In genomic region chr16:29714396-29714795, GRCh38 we compare ENCODE assay signal across 16 cellular contexts. TPM values are rescaled to one million over a fixed set of nuclear protein-coding genes. Genes with fewer than 3 reads are reported as not detected.
DNase-seq lines count a peak whose midpoint lies in the region; ATAC-seq and TF ChIP-seq lines count a peak whose summit lies in the region.
"Had no signal": no experiment of that assay in that cellular context is flagged by ENCODE, and none has a peak within 500 bp of the region (broad histone marks: within the 10 kb centered on the region; RNA-seq: fewer than 3 reads in every experiment).

No MANE protein-coding gene starts in this region.

- peak; percentile 25 to 42 for ATAC-seq in activated naive CD4-positive, alpha-beta T cell treated with anti-CD3 and anti-CD28 coated beads, Interleukin-2, amount 50 U/mL, for 72 hours
- ATAC-seq: A549 had no signal

- H3K27ac ChIP-seq in OCI-LY3 (ENCODE audit: low read length) (no peak overlapping the region), iPS-20b (ENCODE audit: low read length) (no peak overlapping the region), sigmoid colon (no peak overlapping the region), adrenal gland (no peak overlapping the region)
- H3K27ac ChIP-seq: A549, C4-2B had no signal

- H2AFZ ChIP-seq in Loucy (ENCODE audit: low read length) (peak overlapping the region; percentile 68), OCI-LY3 (ENCODE audit: low read depth, low read length) (no peak overlapping the region)

- CTCF ChIA-PET in activated naive CD4-positive, alpha-beta T cell treated with anti-CD3 and anti-CD28 coated beads, Interleukin-2, amount 10 ng/mL, durations not matched to agents 7 days and 5 days (lab: Charles Lee), result interaction anchor here (1.5 to 5.4 kb wide), 2 partner anchors 13 to 71 kb away, joined by 4 to 24 read pairs; no protein-coding TSS in a partner anchor

- H3K4me3 ChIP-seq in Loucy (ENCODE audit: low read length, poor library complexity, severe bottlenecking) (no peak overlapping the region), OCI-LY3 (ENCODE audit: low read length) (no peak overlapping the region), iPS-20b (ENCODE audit: low read length) (peak overlapping the region; percentile 30; the same call in 1 of the 2 replicates), sigmoid colon (no peak overlapping the region), adrenal gland (no peak overlapping the region)
- H3K4me3 ChIP-seq: A549 had no signal

- H3K4me3 Mint-ChIP-seq in activated naive CD4-positive, alpha-beta T cell treated with anti-CD3 and anti-CD28 coated beads, Interleukin-2, amount 10 ng/mL, durations not matched to agents 7 days and 5 days, result no peak overlapping the region
- H3K4me3 Mint-ChIP-seq in HFFc6, result no peak overlapping the region
- H3K4me3 Mint-ChIP-seq: CD4-positive, alpha-beta memory T cell had no signal

- no peaks in the 10 kb centered on the region for H3K36me3 ChIP-seq in Loucy (ENCODE audit: insufficient read depth, low read length)
- H3K36me3 ChIP-seq in OCI-LY3 (replicated peaks; ENCODE audit: low read depth, low read length), result no peaks in the 10 kb centered on the region
- peaks cover 82% of the 10 kb centered on the region for H3K36me3 ChIP-seq in iPS-20b (ENCODE audit: insufficient read depth, low read depth, low read length)
- H3K36me3 ChIP-seq in sigmoid colon, result no peaks in the 10 kb centered on the region
- no peaks in the 10 kb centered on the region for H3K36me3 ChIP-seq in adrenal gland (replicated peaks in 1 of 2)
- H3K36me3 ChIP-seq: BE2C had no signal

- no peak for TF ChIP-seq EP300 in sigmoid colon (IDR thresholded peaks at IDR 0.05)

- no peaks in the 10 kb centered on the region for H3K36me3 Mint-ChIP-seq in activated naive CD4-positive, alpha-beta T cell treated with anti-CD3 and anti-CD28 coated beads, Interleukin-2, amount 50 U/mL, for 72 hours
- H3K36me3 Mint-ChIP-seq in activated naive CD4-positive, alpha-beta T cell treated with anti-CD3 and anti-CD28 coated beads, Interleukin-2, amount 10 ng/mL, durations not matched to agents 7 days and 5 days, result no peaks in the 10 kb centered on the region
- H3K36me3 Mint-ChIP-seq in HFFc6 (ENCODE audit: low read depth), result no peaks in the 10 kb centered on the region
- H3K36me3 Mint-ChIP-seq: CD4-positive, alpha-beta memory T cell had no signal

- H3K79me2 ChIP-seq in Loucy (ENCODE audit: insufficient read depth, low read length), result no peaks in the 10 kb centered on the region
- no peaks in the 10 kb centered on the region for H3K79me2 ChIP-seq in OCI-LY3 (ENCODE audit: low read length)

- 82 to 89% methylated on average over 2 of the region's 2 CpGs for WGBS in sigmoid colon, 2 donors
- WGBS in adrenal gland, 4 donors, result 72 to 93% (median 80%) methylated on average over 2 of the region's 2 CpGs

- TF ChIP-seq POLR2A in sigmoid colon (IDR thresholded peaks at IDR 0.05), result no peak
- TF ChIP-seq POLR2A in adrenal gland (IDR thresholded peaks at IDR 0.05), result no peak

- intact Hi-C loops in sigmoid colon (cut with DNase I), result no loop called here
- intact Hi-C loops in adrenal gland (cut with DNase I), result no loop called here

- TF ChIP-seq CTCF in Loucy (conservative IDR thresholded peaks at IDR 0.05; ENCODE audit: low read length), result no peak
- TF ChIP-seq CTCF in OCI-LY3 (IDR thresholded peaks at IDR 0.05; ENCODE audit: low read depth, low read length), result no peak
- no peak for TF ChIP-seq CTCF in sigmoid colon (IDR thresholded peaks at IDR 0.05)
- TF ChIP-seq CTCF in adrenal gland (IDR thresholded peaks at IDR 0.05), result no peak
- no peak for TF ChIP-seq CTCF in HFFc6 (IDR thresholded peaks at IDR 0.05)

- H3F3A ChIP-seq in Loucy (ENCODE audit: low read depth), result no peaks in the 10 kb centered on the region

- H4K20me1 ChIP-seq in Loucy (ENCODE audit: insufficient read depth, low read length, poor library complexity, severe bottlenecking) (no peaks in the 10 kb centered on the region), OCI-LY3 (ENCODE audit: insufficient read depth, low read length) (no peaks in the 10 kb centered on the region)

- H3K4me1 Mint-ChIP-seq in activated naive CD4-positive, alpha-beta T cell treated with anti-CD3 and anti-CD28 coated beads, Interleukin-2, amount 10 ng/mL, durations not matched to agents 7 days and 5 days, result peaks cover 12% of the 10 kb centered on the region
- peaks cover 15% of the 10 kb centered on the region for H3K4me1 Mint-ChIP-seq in HFFc6 (ENCODE audit: low read depth)

- H3K4me2 ChIP-seq in Loucy (ENCODE audit: low read depth, low read length, poor library complexity, severe bottlenecking), result no peak overlapping the region
- H3K4me2 ChIP-seq in OCI-LY3 (ENCODE audit: low read length), result peak overlapping the region; percentile 6; the same call in 1 of the 2 replicates
- H3K4me2 ChIP-seq: A549 had no signal

- H3K9me3 Mint-ChIP-seq in activated naive CD4-positive, alpha-beta T cell treated with anti-CD3 and anti-CD28 coated beads, Interleukin-2, amount 50 U/mL, for 72 hours, result no peaks in the 10 kb centered on the region
- H3K9me3 Mint-ChIP-seq in activated naive CD4-positive, alpha-beta T cell treated with anti-CD3 and anti-CD28 coated beads, Interleukin-2, amount 10 ng/mL, durations not matched to agents 7 days and 5 days, result no peaks in the 10 kb centered on the region
- no peaks in the 10 kb centered on the region; the same call in 1 of the 2 replicates for H3K9me3 Mint-ChIP-seq in HFFc6
- H3K9me3 Mint-ChIP-seq: CD4-positive, alpha-beta memory T cell had no signal

- H3K4me1 ChIP-seq in Loucy (ENCODE audit: insufficient read depth, low read length, poor library complexity, severe bottlenecking) (peaks cover 20% of the 10 kb centered on the region), OCI-LY3 (ENCODE audit: low read length) (peaks cover 33% of the 10 kb centered on the region), iPS-20b (ENCODE audit: insufficient read depth, low read length) (peaks cover 31% of the 10 kb centered on the region), sigmoid colon (peaks cover 0 to 8% (median 3%) of the 10 kb centered on the region in 4 donors), adrenal gland (replicated peaks in 1 of 2) (peaks cover 0 to 6% of the 10 kb centered on the region in 2 donors)

- no peaks in the 10 kb centered on the region for H3K9me3 ChIP-seq in Loucy (ENCODE audit: insufficient read depth, low read depth, low read length)
- H3K9me3 ChIP-seq in OCI-LY3 (ENCODE audit: insufficient read depth, low read length), result no peaks in the 10 kb centered on the region
- H3K9me3 ChIP-seq in iPS-20b (ENCODE audit: insufficient read depth, low read depth, low read length), result no peaks in the 10 kb centered on the region
- no peaks in the 10 kb centered on the region for H3K9me3 ChIP-seq in sigmoid colon
- H3K9me3 ChIP-seq in adrenal gland (replicated peaks in 1 of 3), result no peaks in the 10 kb centered on the region
- H3K9me3 ChIP-seq: A549, BE2C had no signal

- H3K9me2 ChIP-seq in Loucy (replicated peaks; ENCODE audit: low read depth, low read length), result no peaks in the 10 kb centered on the region

- no peaks in the 10 kb centered on the region for H3K27me3 ChIP-seq in Loucy (ENCODE audit: insufficient read depth, low read length, poor library complexity, severe bottlenecking)
- H3K27me3 ChIP-seq in OCI-LY3 (ENCODE audit: low read depth, low read length), result no peaks in the 10 kb centered on the region
- no peaks in the 10 kb centered on the region for H3K27me3 ChIP-seq in iPS-20b (ENCODE audit: insufficient read depth, low read length)
- no peaks in the 10 kb centered on the region for H3K27me3 ChIP-seq in sigmoid colon
- no peaks in the 10 kb centered on the region for H3K27me3 ChIP-seq in adrenal gland
- H3K27me3 ChIP-seq: BE2C had no signal

- H3K27ac Mint-ChIP-seq in activated naive CD4-positive, alpha-beta T cell treated with anti-CD3 and anti-CD28 coated beads, Interleukin-2, amount 50 U/mL, for 72 hours, result no peak overlapping the region
- no peak overlapping the region for H3K27ac Mint-ChIP-seq in activated naive CD4-positive, alpha-beta T cell treated with anti-CD3 and anti-CD28 coated beads, Interleukin-2, amount 10 ng/mL, durations not matched to agents 7 days and 5 days
- no peak overlapping the region for H3K27ac Mint-ChIP-seq in HFFc6
- H3K27ac Mint-ChIP-seq: CD4-positive, alpha-beta memory T cell had no signal

- no peak for DNase-seq in activated naive CD4-positive, alpha-beta T cell treated with anti-CD3 and anti-CD28 coated beads, Interleukin-2, amount 50 U/mL, for 72 hours (ENCODE audit: low spot score in 2 of 2)
- no peak for DNase-seq in activated naive CD4-positive, alpha-beta T cell treated with anti-CD3 and anti-CD28 coated beads, Interleukin-2, amount 10 ng/mL, durations not matched to agents 7 days and 5 days
- DNase-seq in sigmoid colon (no peak), adrenal gland (no peak), HFFc6 (no peak)
- DNase-seq: BE2C; CD4-positive, alpha-beta memory T cell; DMS79 treated with DMSO at 0.1 percent for 48 hours; EL; IMR-90 had no signal

- H3K27me3 Mint-ChIP-seq in activated naive CD4-positive, alpha-beta T cell treated with anti-CD3 and anti-CD28 coated beads, Interleukin-2, amount 10 ng/mL, durations not matched to agents 7 days and 5 days, result peaks cover 29% of the 10 kb centered on the region
- H3K27me3 Mint-ChIP-seq in HFFc6 (ENCODE audit: insufficient read depth), result peaks cover 28% of the 10 kb centered on the region
- H3K27me3 Mint-ChIP-seq: CD4-positive, alpha-beta memory T cell had no signal

- H3K9ac ChIP-seq in Loucy (ENCODE audit: low read depth, low read length, poor library complexity, severe bottlenecking), result no peak overlapping the region
- no peak overlapping the region for H3K9ac ChIP-seq in OCI-LY3 (ENCODE audit: low read length)
- H3K9ac ChIP-seq in iPS-20b (ENCODE audit: low read depth, low read length), result no peak overlapping the region

RNA-seq across cellular contexts. Expression of gene C16orf54, which starts 31.4 kb away (rescaled TPM):
- 10 to 100 TPM; 14.0 to 19.5 TPM for total RNA-seq in activated naive CD4-positive, alpha-beta T cell treated with anti-CD3 and anti-CD28 coated beads, Interleukin-2, amount 50 U/mL, for 72 hours
- total RNA-seq in sigmoid colon (1 to 10 TPM in 2 of 4 donors, under 1 TPM in 2; 0.82 to 2.5 (median 1.0) TPM), adrenal gland (1 to 10 TPM in 4 of 8 donors, under 1 TPM in 4; 0.18 to 1.8 (median 1.0) TPM)
- polyA plus RNA-seq in sigmoid colon (10 to 100 TPM in 1 of 3 donors, under 1 TPM in 1, not detected in 1; 0.46 to 10.1 TPM), adrenal gland (under 1 TPM; 0.22 to 0.72 (median 0.61) TPM)
- not detected for total RNA-seq in HFFc6 (2021; fragmentation: NEBNext Ultra II Directional; extraction: Animal tissue kit (Norgen Biotek cat#: 25700))
- total RNA-seq: IMR-90 had no signal
- polyA plus RNA-seq: A549, AG04450, IMR-90 had no signal

RNA-seq across cellular contexts. Expression of gene QPRT, which starts 35.4 kb away (rescaled TPM):
- 10 to 100 TPM; 10.1 to 14.5 TPM for total RNA-seq in activated naive CD4-positive, alpha-beta T cell treated with anti-CD3 and anti-CD28 coated beads, Interleukin-2, amount 50 U/mL, for 72 hours
- total RNA-seq in sigmoid colon (10 to 100 TPM in 2 of 4 donors, 1 to 10 TPM in 2; 4.3 to 11.1 (median 7.4) TPM), adrenal gland (100 to 1,000 TPM in 7 of 8 donors, 10 to 100 TPM in 1; 64.5 to 325 (median 136) TPM)
- polyA plus RNA-seq in sigmoid colon (10 to 100 TPM; 22.2 to 40.5 (median 34.7) TPM), adrenal gland (100 to 1,000 TPM in 1 of 3 donors, 10 to 100 TPM in 2; 48.8 to 111 (median 54.7) TPM)
- total RNA-seq in HFFc6 (2021; fragmentation: NEBNext Ultra II Directional; extraction: Animal tissue kit (Norgen Biotek cat#: 25700)), result 10 to 100 TPM in 3 of 6 experiments, 1 to 10 TPM in 3; 3.0 to 12.4 (median 10.3) TPM

RNA-seq across cellular contexts. Expression of gene SPN, which starts 51.3 kb away (rescaled TPM):
- 100 to 1,000 TPM in 1 of 2 donors, 10 to 100 TPM in 1; 83.4 to 145 TPM for total RNA-seq in activated naive CD4-positive, alpha-beta T cell treated with anti-CD3 and anti-CD28 coated beads, Interleukin-2, amount 50 U/mL, for 72 hours
- total RNA-seq in sigmoid colon, result 1 to 10 TPM in 2 of 4 donors, under 1 TPM in 2; 0.28 to 1.6 (median 0.94) TPM
- 10 to 100 TPM in 1 of 3 donors, 1 to 10 TPM in 1, under 1 TPM in 1; 0.60 to 13.3 (median 6.7) TPM for polyA plus RNA-seq in sigmoid colon
- total RNA-seq in adrenal gland, result 1 to 10 TPM in 6 of 8 donors, under 1 TPM in 2; 0.24 to 2.6 (median 1.4) TPM
- 1 to 10 TPM in 1 of 3 donors, under 1 TPM in 2; 0.54 to 3.1 (median 0.64) TPM for polyA plus RNA-seq in adrenal gland
- total RNA-seq in HFFc6 (2021; fragmentation: NEBNext Ultra II Directional; extraction: Animal tissue kit (Norgen Biotek cat#: 25700)), result under 1 TPM in 5 of 6 experiments, not detected in 1; 0.06 to 0.20 (median 0.12) TPM
- total RNA-seq: IMR-90 had no signal
- polyA plus RNA-seq: IMR-90 had no signal

Comparison
In these comparisons a context has a peak if more than half of its experiments do, and no peak if none do; other contexts are left out.
1. RNA of gene C16orf54, which starts 31.4 kb away (total RNA-seq): 14.0 to 19.5 TPM in activated naive CD4-positive, alpha-beta T cell treated with anti-CD3 and anti-CD28 coated beads, Interleukin-2, amount 50 U/mL, for 72 hours; 0.82 to 2.5 TPM in sigmoid colon, 0.18 to 1.8 TPM in adrenal gland and not detected in HFFc6; every median in the first group is over 4 times any median in the second.
2. RNA of gene QPRT, which starts 35.4 kb away (total RNA-seq): 64.5 to 325 TPM in adrenal gland; 10.1 to 14.5 TPM in activated naive CD4-positive, alpha-beta T cell treated with anti-CD3 and anti-CD28 coated beads, Interleukin-2, amount 50 U/mL, for 72 hours, 3.0 to 12.4 TPM in HFFc6 and 4.3 to 11.1 TPM in sigmoid colon; every median in the first group is over 4 times any median in the second.
3. RNA of gene SPN, which starts 51.3 kb away (total RNA-seq): 83.4 to 145 TPM in activated naive CD4-positive, alpha-beta T cell treated with anti-CD3 and anti-CD28 coated beads, Interleukin-2, amount 50 U/mL, for 72 hours; 0.24 to 2.6 TPM in adrenal gland, 0.28 to 1.6 TPM in sigmoid colon and 0.06 to 0.20 TPM in HFFc6; every median in the first group is over 10 times any median in the second.